In the genomic region with DNA sequence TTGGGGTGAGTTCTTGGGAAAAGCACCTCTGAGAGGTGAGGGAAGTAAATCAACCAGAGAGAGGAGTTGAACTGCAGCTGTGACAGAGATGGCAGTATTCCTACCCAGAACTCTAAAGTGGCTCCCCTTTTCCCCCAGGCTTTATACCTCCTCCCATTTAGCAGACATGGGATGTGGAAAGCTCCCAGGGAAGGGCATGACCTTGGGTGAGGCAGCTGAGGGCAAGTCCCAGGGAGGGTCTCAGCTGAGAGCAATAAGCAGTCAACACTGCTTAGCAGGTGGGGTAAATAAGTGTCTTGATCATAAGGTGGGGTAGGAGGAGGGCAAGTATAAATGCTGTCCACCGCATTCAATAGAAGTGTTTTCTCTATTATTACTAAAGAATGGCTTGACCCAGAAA, we compare ENCODE assay signal across 12 cellular contexts.
DNase-seq lines count a peak whose midpoint lies in the region; ATAC-seq and TF ChIP-seq lines count a peak whose summit lies in the region.
"Had no signal": no experiment of that assay in that cellular context is flagged by ENCODE, and none has a peak within 500 bp of the region (broad histone marks: within the 10 kb centered on the region; RNA-seq: fewer than 3 reads in every experiment).

No MANE protein-coding gene starts in this region.

- POLR2A ChIA-PET in PC-9 (lab: Charles Lee; ENCODE audit: unreplicated experiment), result no interaction called here

- H4K20me1 ChIP-seq in PC-9 (ENCODE audit: insufficient read depth), result no peaks in the 10 kb centered on the region

- H3K9me3 ChIP-seq in PC-9 (ENCODE audit: insufficient read depth, low read depth) (no peaks in the 10 kb centered on the region), mesodermal cell (ENCODE audit: control insufficient read depth, low read length) (no peaks in the 10 kb centered on the region)

- H3K79me2 ChIP-seq in PC-9 (ENCODE audit: low read depth), result no peaks in the 10 kb centered on the region

- no peaks in the 10 kb centered on the region for H3K9me3 Mint-ChIP-seq in activated T-helper 1 cell treated with anti-CD3 and anti-CD28 coated beads, Interleukin-12 subunit alpha, Interleukin-12 subunit beta, Interleukin-2, Interleukin-4 antibody, amounts not matched to agents 30 ng/mL and 10 ng/mL and 1 ng/mL, durations not matched to agents 14 hours and 24 hours and 36 hours
- H3K9me3 Mint-ChIP-seq: stimulated activated effector memory CD8-positive, alpha-beta T cell treated with anti-CD3 and anti-CD28 coated beads, Interleukin-12 subunit alpha, Interleukin-12 subunit beta, amount 100 ng/mL, for 72 hours had no signal

- CTCF ChIA-PET in PC-9 (lab: Charles Lee), result no interaction called here

- peaks cover 49% of the 10 kb centered on the region for H3K4me1 ChIP-seq in PC-9 (replicated peaks; ENCODE audit: insufficient read depth)
- peaks cover 38% of the 10 kb centered on the region for H3K4me1 ChIP-seq in mesodermal cell (ENCODE audit: control insufficient read depth, insufficient read depth, low read length, poor library complexity, severe bottlenecking)

- H3K36me3 ChIP-seq in PC-9 (ENCODE audit: low read depth) (no peaks in the 10 kb centered on the region), mesodermal cell (ENCODE audit: control insufficient read depth, insufficient read depth, low read length) (no peaks in the 10 kb centered on the region)
- H3K36me3 ChIP-seq: cardiac muscle cell had no signal

- TF ChIP-seq CTCF in PC-9 (conservative IDR thresholded peaks at IDR 0.05), result no peak
- TF ChIP-seq CTCF in coronary artery (IDR thresholded peaks at IDR 0.05), result no peak

- no peak overlapping the region for H3K4me3 Mint-ChIP-seq in activated T-helper 1 cell treated with anti-CD3 and anti-CD28 coated beads, Interleukin-12 subunit alpha, Interleukin-12 subunit beta, Interleukin-2, Interleukin-4 antibody, amounts not matched to agents 30 ng/mL and 10 ng/mL and 1 ng/mL, durations not matched to agents 14 hours and 24 hours and 36 hours
- H3K4me3 Mint-ChIP-seq: IgD-negative memory B cell; stimulated activated effector memory CD8-positive, alpha-beta T cell treated with anti-CD3 and anti-CD28 coated beads, Interleukin-12 subunit alpha, Interleukin-12 subunit beta, amount 100 ng/mL, for 72 hours had no signal

- H3K27ac Mint-ChIP-seq in activated T-helper 1 cell treated with anti-CD3 and anti-CD28 coated beads, Interleukin-12 subunit alpha, Interleukin-12 subunit beta, Interleukin-2, Interleukin-4 antibody, amounts not matched to agents 30 ng/mL and 10 ng/mL and 1 ng/mL, durations not matched to agents 14 hours and 24 hours and 36 hours, result no peak overlapping the region
- H3K27ac Mint-ChIP-seq: IgD-negative memory B cell; stimulated activated effector memory CD8-positive, alpha-beta T cell treated with anti-CD3 and anti-CD28 coated beads, Interleukin-12 subunit alpha, Interleukin-12 subunit beta, amount 100 ng/mL, for 72 hours had no signal

- 100% methylated on average over 1 of the region's 1 CpG for WGBS in mesodermal cell (ENCODE audit: insufficient coverage in 2 of 2), 2 experiments

- intact Hi-C loops in PC-9 (cut with micrococcal nuclease; ENCODE audit: unreplicated experiment), result loop anchor here (2.0 to 5.0 kb wide), 4 partner anchors 75 to 1850 kb away; partner anchors contain the start of gene ARHGAP5
- intact Hi-C loops in activated T-helper 1 cell treated with anti-CD3 and anti-CD28 coated beads, Interleukin-12 subunit alpha, Interleukin-12 subunit beta, Interleukin-2, Interleukin-4 antibody, amounts not matched to agents 30 ng/mL and 10 ng/mL and 1 ng/mL, durations not matched to agents 14 hours and 24 hours and 36 hours (cut with micrococcal nuclease), result no loop called here

- ATAC-seq in HG02970 (IDR thresholded peaks at IDR 0.05; ENCODE audit: low FRiP score, unreplicated experiment), result no peak
- ATAC-seq: stimulated activated effector memory CD8-positive, alpha-beta T cell treated with anti-CD3 and anti-CD28 coated beads, Interleukin-12 subunit alpha, Interleukin-12 subunit beta, amount 100 ng/mL, for 72 hours had no signal

- H3K4me3 ChIP-seq in PC-9 (no peak overlapping the region), coronary artery (no peak overlapping the region), mesodermal cell (ENCODE audit: extremely low read depth, insufficient read depth, low read length, poor library complexity, severe bottlenecking) (no peak overlapping the region)
- H3K4me3 ChIP-seq: cardiac muscle cell had no signal

- BruUV-seq in PC-9 (replicated peaks; lab: Mats Ljungman, UMichigan), result no TSS peak

- no peaks in the 10 kb centered on the region for H3K27me3 ChIP-seq in PC-9 (ENCODE audit: insufficient read depth, low read depth)
- H3K27me3 ChIP-seq: cardiac muscle cell had no signal

- peak overlapping the region; percentile 97 for H3K27ac ChIP-seq in PC-9
- peak overlapping the region; percentile 71 to 82 for H3K27ac ChIP-seq in coronary artery
- H3K27ac ChIP-seq in mesodermal cell (ENCODE audit: low read depth, low read length, severe bottlenecking), result peak overlapping the region; percentile 82
- H3K27ac ChIP-seq in substantia nigra (ENCODE audit: low read depth, low read length, poor library complexity, severe bottlenecking), result peak overlapping the region; percentile 98
- H3K27ac ChIP-seq: cardiac muscle cell had no signal

- DNase-seq in PC-9, result no peak
- no peak for DNase-seq in coronary artery (ENCODE audit: low spot score)
- DNase-seq in substantia nigra (lab: John Stamatoyannopoulos, UW), result peak in 1 of 49 donors; percentile 43
- DNase-seq in activated CD8-positive, alpha-beta memory T cell treated with anti-CD3 and anti-CD28 coated beads for 24 hours, result no peak
- no peak for DNase-seq in activated T-helper 1 cell treated with anti-CD3 and anti-CD28 coated beads, Interleukin-12 subunit alpha, Interleukin-12 subunit beta, Interleukin-2, Interleukin-4 antibody, amounts not matched to agents 30 ng/mL and 10 ng/mL and 1 ng/mL, durations not matched to agents 14 hours and 24 hours and 36 hours (ENCODE audit: low spot score)
- DNase-seq: activated CD4-positive, alpha-beta T cell treated with anti-CD3 and anti-CD28 coated beads for 4 hours; GDM1 had no signal

- peaks cover 6% of the 10 kb centered on the region for H3K27me3 Mint-ChIP-seq in activated T-helper 1 cell treated with anti-CD3 and anti-CD28 coated beads, Interleukin-12 subunit alpha, Interleukin-12 subunit beta, Interleukin-2, Interleukin-4 antibody, amounts not matched to agents 30 ng/mL and 10 ng/mL and 1 ng/mL, durations not matched to agents 14 hours and 24 hours and 36 hours (ENCODE audit: insufficient read depth)
- H3K27me3 Mint-ChIP-seq: IgD-negative memory B cell had no signal

- no peaks in the 10 kb centered on the region for H3K9me2 ChIP-seq in PC-9 (ENCODE audit: insufficient read depth)

- no peaks in the 10 kb centered on the region for H3K4me1 Mint-ChIP-seq in activated T-helper 1 cell treated with anti-CD3 and anti-CD28 coated beads, Interleukin-12 subunit alpha, Interleukin-12 subunit beta, Interleukin-2, Interleukin-4 antibody, amounts not matched to agents 30 ng/mL and 10 ng/mL and 1 ng/mL, durations not matched to agents 14 hours and 24 hours and 36 hours (ENCODE audit: low read depth)
- H3K4me1 Mint-ChIP-seq: stimulated activated effector memory CD8-positive, alpha-beta T cell treated with anti-CD3 and anti-CD28 coated beads, Interleukin-12 subunit alpha, Interleukin-12 subunit beta, amount 100 ng/mL, for 72 hours had no signal

- no peak overlapping the region for H2AFZ ChIP-seq in PC-9

- peaks cover 29% of the 10 kb centered on the region for H3F3A ChIP-seq in PC-9 (ENCODE audit: insufficient read depth, low read depth)

- peak overlapping the region; percentile 74 for H3K4me2 ChIP-seq in PC-9

- H3K36me3 Mint-ChIP-seq in activated T-helper 1 cell treated with anti-CD3 and anti-CD28 coated beads, Interleukin-12 subunit alpha, Interleukin-12 subunit beta, Interleukin-2, Interleukin-4 antibody, amounts not matched to agents 30 ng/mL and 10 ng/mL and 1 ng/mL, durations not matched to agents 14 hours and 24 hours and 36 hours (ENCODE audit: low read depth), result no peaks in the 10 kb centered on the region
- H3K36me3 Mint-ChIP-seq: IgD-negative memory B cell; stimulated activated effector memory CD8-positive, alpha-beta T cell treated with anti-CD3 and anti-CD28 coated beads, Interleukin-12 subunit alpha, Interleukin-12 subunit beta, amount 100 ng/mL, for 72 hours had no signal
